In the genomic region with DNA sequence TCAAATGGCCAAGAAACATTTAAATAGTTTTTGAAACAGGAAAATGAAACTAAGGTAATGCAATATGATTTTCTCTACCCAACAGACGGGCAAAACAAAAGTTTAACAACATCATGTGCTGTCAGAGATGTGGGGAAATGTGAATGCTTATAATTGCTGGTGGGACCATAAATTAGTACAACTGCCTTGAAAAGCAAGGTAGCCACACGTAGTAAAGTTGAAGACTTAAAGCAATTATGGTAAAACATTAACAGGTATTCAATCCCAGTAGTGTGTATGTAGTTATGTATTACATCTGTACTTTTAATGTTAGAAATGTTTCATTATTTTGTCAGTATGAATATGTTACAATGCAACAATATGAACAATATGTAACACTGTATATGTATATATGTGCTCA, we compare ENCODE assay signal across 23 cellular contexts. TPM values are rescaled to one million over a fixed set of nuclear protein-coding genes. Genes with fewer than 3 reads are reported as not detected.
A peak's percentile ranks its signal among the peaks of the same experiment; 100 is the strongest.
DNase-seq lines count a peak whose midpoint lies in the region; ATAC-seq, FAIRE-seq and TF ChIP-seq lines count a peak whose summit lies in the region.
"Had no signal": no experiment of that assay in that cellular context is flagged by ENCODE, and none has a peak within 500 bp of the region (broad histone marks: within the 10 kb centered on the region; RNA-seq: fewer than 3 reads in every experiment).

No MANE protein-coding gene starts in this region.

- no peak for FAIRE-seq in astrocyte (lab: Jason Lieb, UNC)

- H3F3A ChIP-seq in smooth muscle cell (ENCODE audit: low read depth) = peaks cover 5% of the 10 kb centered on the region

- H3K27me3 ChIP-seq in astrocyte (ENCODE audit: insufficient read depth, low read length) (no peaks in the 10 kb centered on the region), smooth muscle cell (ENCODE audit: low read depth) (no peaks in the 10 kb centered on the region), right lobe of liver (no peaks in the 10 kb centered on the region)
- H3K27me3 ChIP-seq: SJCRH30 had no signal

- H3K36me3 Mint-ChIP-seq in astrocyte (ENCODE audit: low read depth, unreplicated experiment) = peaks cover 3% of the 10 kb centered on the region

- WGBS in smooth muscle cell (ENCODE audit: low lambda C conversion rate) = 79% methylated on average over 2 of the region's 2 CpGs
- 58% methylated on average over 2 of the region's 2 CpGs for WGBS in right lobe of liver (ENCODE audit: insufficient coverage, low coverage, low lambda C conversion rate, missing lambda C conversion rate)

- H3K4me3 ChIP-seq in astrocyte (ENCODE audit: insufficient read depth, low read depth, low read length) = no peak overlapping the region
- H3K4me3 ChIP-seq in smooth muscle cell = no peak overlapping the region
- H3K4me3 ChIP-seq in right lobe of liver = no peak overlapping the region
- H3K4me3 ChIP-seq: SJCRH30 had no signal

- H3K4me2 ChIP-seq in astrocyte (ENCODE audit: low read length) = no peak overlapping the region
- H3K4me2 ChIP-seq in smooth muscle cell = peak overlapping the region; percentile 72

- no peak overlapping the region for H3K27ac ChIP-seq in astrocyte (ENCODE audit: low read depth, low read length)
- peak overlapping the region; percentile 95 for H3K27ac ChIP-seq in smooth muscle cell (ENCODE audit: low read depth)
- no peak overlapping the region for H3K27ac ChIP-seq in right lobe of liver
- H3K27ac ChIP-seq: 22Rv1, HL-60, SJCRH30 had no signal

- intact Hi-C loops in right lobe of liver (cut with DNase I) = loop anchor here in 1 of 2 donors (5.0 kb wide), 1 partner anchor 169 kb away; no protein-coding TSS in a partner anchor

- TF ChIP-seq POLR2A in right lobe of liver (IDR thresholded peaks at IDR 0.05) = no peak

- peaks cover 1% of the 10 kb centered on the region for H3K9me3 Mint-ChIP-seq in astrocyte (ENCODE audit: unreplicated experiment)

- peaks cover 45% of the 10 kb centered on the region for H3K4me1 Mint-ChIP-seq in astrocyte (ENCODE audit: low read depth, unreplicated experiment)
- H3K4me1 Mint-ChIP-seq: IgD-negative memory B cell had no signal

- TF ChIP-seq CTCF in astrocyte (IDR thresholded peaks at IDR 0.05; ENCODE audit: insufficient read depth, low read depth, low read length) (no peak), smooth muscle cell (IDR thresholded peaks at IDR 0.05; ENCODE audit: borderline replicate concordance, insufficient read depth, poor library complexity, severe bottlenecking) (no peak), right lobe of liver (IDR thresholded peaks at IDR 0.05) (no peak)

- DNase-seq in NOMO-1 treated with DMSO at 0.1 percent for 48 hours (lab: John Stamatoyannopoulos, UW; ENCODE audit: unreplicated experiment) (peak; percentile 20), NOMO-1 (lab: John Stamatoyannopoulos, UW; ENCODE audit: unreplicated experiment in 2 of 2) (no peak), astrocyte (ENCODE audit: low read depth) (no peak), left kidney (ENCODE audit: low read depth, low spot score) (peak; percentile 5), smooth muscle cell (lab: John Stamatoyannopoulos, UW; ENCODE audit: unreplicated experiment) (no peak), GDM1 (lab: John Stamatoyannopoulos, UW) (no peak), right lobe of liver (no peak)
- DNase-seq: DMS153, DND-41, NCI-H1092, NCI-H1417 treated with DMSO at 0.1 percent for 48 hours, NCI-H1694 treated with DMSO at 0.1 percent for 48 hours, NCI-H2081 treated with DMSO at 0.1 percent for 48 hours, NCI-H2171, NCI-H510A, NCI-H69, SJCRH30 had no signal

- H3K79me2 ChIP-seq in astrocyte (ENCODE audit: insufficient read depth, low read length) (no peaks in the 10 kb centered on the region), smooth muscle cell (ENCODE audit: low read depth) (no peaks in the 10 kb centered on the region)

- no peak overlapping the region for H3K4me3 Mint-ChIP-seq in astrocyte (ENCODE audit: unreplicated experiment)
- H3K4me3 Mint-ChIP-seq: IgD-negative memory B cell had no signal

- H3K4me1 ChIP-seq in astrocyte (ENCODE audit: insufficient read depth, low read length) (peaks cover 17% of the 10 kb centered on the region), smooth muscle cell (ENCODE audit: low read depth) (peaks cover 25% of the 10 kb centered on the region), right lobe of liver (no peaks in the 10 kb centered on the region)

- ATAC-seq in HG03354 (IDR thresholded peaks at IDR 0.05; ENCODE audit: poor library complexity, severe bottlenecking, unreplicated experiment) = no peak
- no peak for ATAC-seq in right lobe of liver
- ATAC-seq: HCT116, Right ventricle myocardium inferior had no signal

- no peaks in the 10 kb centered on the region for H3K36me3 ChIP-seq in astrocyte (ENCODE audit: insufficient read depth, low read length)
- H3K36me3 ChIP-seq in smooth muscle cell (ENCODE audit: low read depth) = no peaks in the 10 kb centered on the region
- no peaks in the 10 kb centered on the region for H3K36me3 ChIP-seq in right lobe of liver
- H3K36me3 ChIP-seq: SJCRH30 had no signal

- no peaks in the 10 kb centered on the region for H3K9me3 ChIP-seq in astrocyte (ENCODE audit: insufficient read depth, low read depth, low read length)
- no peaks in the 10 kb centered on the region for H3K9me3 ChIP-seq in smooth muscle cell (replicated peaks; ENCODE audit: low read depth)
- no peaks in the 10 kb centered on the region for H3K9me3 ChIP-seq in right lobe of liver
- H3K9me3 ChIP-seq: SJCRH30 had no signal

- no peaks in the 10 kb centered on the region for H3K27me3 Mint-ChIP-seq in astrocyte (ENCODE audit: low read depth, unreplicated experiment)

- H3K9ac ChIP-seq in astrocyte (ENCODE audit: low read length) (no peak overlapping the region), smooth muscle cell (ENCODE audit: low read depth) (no peak overlapping the region)

- H3K27ac Mint-ChIP-seq in astrocyte (ENCODE audit: unreplicated experiment) = peak overlapping the region; percentile 43
- H3K27ac Mint-ChIP-seq: IgD-negative memory B cell had no signal

- H2AFZ ChIP-seq in astrocyte (ENCODE audit: low read depth, low read length) (no peak overlapping the region), smooth muscle cell (ENCODE audit: low read depth) (no peak overlapping the region)

- no peaks in the 10 kb centered on the region for H4K20me1 ChIP-seq in astrocyte (ENCODE audit: insufficient read depth, low read length)
- H4K20me1 ChIP-seq in smooth muscle cell (ENCODE audit: low read depth) = no peaks in the 10 kb centered on the region

RNA-seq across cellular contexts. Expression of a gene that starts 56.9 kb away (rescaled TPM):
- total RNA-seq in astrocyte (6.5 and 13.7 TPM in 2 replicates), smooth muscle cell (10.2 and 11.7 TPM in 2 replicates), right lobe of liver (1 to 10 TPM in 1 of 6 experiments, under 1 TPM in 4, not detected in 1; 0.07 to 1.2 (median 0.88) TPM)
- polyA plus RNA-seq in smooth muscle cell = 14.9 and 17.5 TPM in 2 replicates
- polyA plus RNA-seq: IgD-negative memory B cell had no signal

Comparison
In these comparisons a context has a peak if more than half of its experiments do, and no peak if none do; other contexts are left out.
1. DNase-seq: peak in NOMO-1 treated with DMSO at 0.1 percent for 48 hours (single experiment) and left kidney (single experiment); none in NOMO-1 (0 of 2), astrocyte (single experiment), smooth muscle cell (single experiment), GDM1 (single experiment) and right lobe of liver (0 of 3).